ENCODE assay signal across 19 cellular contexts in genomic region chr19:13042443-13043130, GRCh38. TPM values are rescaled to one million over a fixed set of nuclear protein-coding genes. Genes with fewer than 3 reads are reported as not detected.
DNase-seq lines count a peak whose midpoint lies in the region; ATAC-seq and TF ChIP-seq lines count a peak whose summit lies in the region.
"Had no signal": no experiment of that assay in that cellular context is flagged by ENCODE, and none has a peak within 500 bp of the region (broad histone marks: within the 10 kb centered on the region; RNA-seq: fewer than 3 reads in every experiment).

No MANE protein-coding gene starts in this region.

- H3K4me1 Mint-ChIP-seq in activated naive CD8-positive, alpha-beta T cell treated with anti-CD3 and anti-CD28 coated beads for 36 hours, result peaks cover 29% of the 10 kb centered on the region
- H3K4me1 Mint-ChIP-seq: neural crest cell had no signal

- H3K27ac ChIP-seq in left ventricle myocardium inferior (replicated peaks) (peak overlapping the region; percentile 23), ascending aorta (peak overlapping the region; percentile 95 to 97), tibial artery (peak overlapping the region; percentile 88 to 99)
- H3K27ac ChIP-seq: cardiac muscle cell had no signal

- H3K9me3 ChIP-seq in left ventricle myocardium inferior (replicated peaks) (no peaks in the 10 kb centered on the region), ascending aorta (no peaks in the 10 kb centered on the region), tibial artery (no peaks in the 10 kb centered on the region)
- H3K9me3 ChIP-seq: heart left ventricle had no signal

- TF ChIP-seq CTCF in left ventricle myocardium inferior (IDR thresholded peaks at IDR 0.05; ENCODE audit: borderline replicate concordance) (no peak), ascending aorta (IDR thresholded peaks at IDR 0.05) (no peak), fibroblast of the aortic adventitia (IDR thresholded peaks at IDR 0.05; ENCODE audit: insufficient read depth, low read length) (no peak), tibial artery (IDR thresholded peaks at IDR 0.05) (no peak)

- intact Hi-C loops in left ventricle myocardium inferior (cut with micrococcal nuclease) (no loop called here), Right ventricle myocardium inferior (cut with DNase I) (no loop called here), ascending aorta (cut with DNase I) (no loop called here), tibial artery (cut with DNase I; ENCODE audit: low total_unique reads) (no loop called here)

- no peaks in the 10 kb centered on the region for H3K27me3 Mint-ChIP-seq in activated naive CD8-positive, alpha-beta T cell treated with anti-CD3 and anti-CD28 coated beads for 36 hours

- no peak overlapping the region for H3K4me3 ChIP-seq in left ventricle myocardium inferior
- no peak overlapping the region for H3K4me3 ChIP-seq in ascending aorta
- no peak overlapping the region for H3K4me3 ChIP-seq in fibroblast of the aortic adventitia (ENCODE audit: low read depth, low read length)
- H3K4me3 ChIP-seq in tibial artery, result no peak overlapping the region
- H3K4me3 ChIP-seq: cardiac muscle cell, GM12878, heart left ventricle had no signal

- H3K36me3 ChIP-seq in left ventricle myocardium inferior, result no peaks in the 10 kb centered on the region
- no peaks in the 10 kb centered on the region for H3K36me3 ChIP-seq in ascending aorta
- no peaks in the 10 kb centered on the region for H3K36me3 ChIP-seq in tibial artery
- H3K36me3 ChIP-seq: cardiac muscle cell had no signal

- no peak overlapping the region for H3K4me3 Mint-ChIP-seq in activated naive CD8-positive, alpha-beta T cell treated with anti-CD3 and anti-CD28 coated beads for 36 hours
- H3K4me3 Mint-ChIP-seq: mesothelial cell of epicardium, neural crest cell had no signal

- H3K27ac Mint-ChIP-seq in activated naive CD8-positive, alpha-beta T cell treated with anti-CD3 and anti-CD28 coated beads for 36 hours, result no peak overlapping the region
- H3K27ac Mint-ChIP-seq: mesothelial cell of epicardium had no signal

- H3K27me3 ChIP-seq in left ventricle myocardium inferior (ENCODE audit: low read depth) (no peaks in the 10 kb centered on the region), ascending aorta (no peaks in the 10 kb centered on the region), tibial artery (no peaks in the 10 kb centered on the region)
- H3K27me3 ChIP-seq: heart left ventricle had no signal

- no peaks in the 10 kb centered on the region for H3K36me3 Mint-ChIP-seq in activated naive CD8-positive, alpha-beta T cell treated with anti-CD3 and anti-CD28 coated beads for 36 hours

- ATAC-seq in Right ventricle myocardium inferior (no peak), SK-N-SH treated with all-trans-retinoic acid at 6 μM for 48 hours (no peak)
- ATAC-seq: GM12878 had no signal

- peaks cover 100% of the 10 kb centered on the region for H3K4me1 ChIP-seq in left ventricle myocardium inferior
- H3K4me1 ChIP-seq in ascending aorta, result peaks cover 35 to 89% of the 10 kb centered on the region in 2 donors
- H3K4me1 ChIP-seq in tibial artery, result peaks cover 4 to 99% (median 94%) of the 10 kb centered on the region in 4 donors

- H3K9me3 Mint-ChIP-seq in activated naive CD8-positive, alpha-beta T cell treated with anti-CD3 and anti-CD28 coated beads for 36 hours, result no peaks in the 10 kb centered on the region
- H3K9me3 Mint-ChIP-seq: mesothelial cell of epicardium, neural crest cell had no signal

- no peak for DNase-seq in left ventricle myocardium inferior
- DNase-seq in Right ventricle myocardium inferior (ENCODE audit: missing footprints), result no peak
- no peak for DNase-seq in ascending aorta (ENCODE audit: low spot score in 2 of 2)
- DNase-seq in fibroblast of the aortic adventitia (ENCODE audit: low read depth), result peak; percentile 82
- DNase-seq in tibial artery, result no peak
- no peak for DNase-seq in activated naive CD8-positive, alpha-beta T cell treated with anti-CD3 and anti-CD28 coated beads for 36 hours
- no peak for DNase-seq in kidney glomerular epithelial cell (lab: John Stamatoyannopoulos, UW)
- DNase-seq: activated CD4-positive, alpha-beta T cell treated with anti-CD3 and anti-CD28 coated beads, Interleukin-2, amount 50 U/mL, for 1 hour; activated naive CD4-positive, alpha-beta T cell treated with anti-CD3 and anti-CD28 coated beads, Interleukin-2, amount 50 U/mL, for 16 hours; COR-L47; GOT3; heart left ventricle; NCI-H1436; NCI-H526 treated with DMSO at 0.1 percent for 48 hours had no signal

TF ChIP-seq in SK-N-SH treated with all-trans-retinoic acid at 6 μM for 48 hours, 23 proteins besides CTCF, POLR2A, EP300 and RAD21 (continues in another document):
- TF ChIP-seq, protein P1, sequence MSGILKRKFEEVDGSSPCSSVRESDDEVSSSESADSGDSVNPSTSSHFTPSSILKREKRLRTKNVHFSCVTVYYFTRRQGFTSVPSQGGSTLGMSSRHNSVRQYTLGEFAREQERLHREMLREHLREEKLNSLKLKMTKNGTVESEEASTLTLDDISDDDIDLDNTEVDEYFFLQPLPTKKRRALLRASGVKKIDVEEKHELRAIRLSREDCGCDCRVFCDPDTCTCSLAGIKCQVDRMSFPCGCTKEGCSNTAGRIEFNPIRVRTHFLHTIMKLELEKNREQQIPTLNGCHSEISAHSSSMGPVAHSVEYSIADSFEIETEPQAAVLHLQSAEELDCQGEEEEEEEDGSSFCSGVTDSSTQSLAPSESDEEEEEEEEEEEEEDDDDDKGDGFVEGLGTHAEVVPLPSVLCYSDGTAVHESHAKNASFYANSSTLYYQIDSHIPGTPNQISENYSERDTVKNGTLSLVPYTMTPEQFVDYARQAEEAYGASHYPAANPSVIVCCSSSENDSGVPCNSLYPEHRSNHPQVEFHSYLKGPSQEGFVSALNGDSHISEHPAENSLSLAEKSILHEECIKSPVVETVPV (CRISPR knock-in tag; IDR thresholded peaks at IDR 0.05), result no peak
- no peak for TF ChIP-seq OSR1 (CRISPR knock-in tag; IDR thresholded peaks at IDR 0.05)
- no peak for TF ChIP-seq CREB5 (CRISPR knock-in tag; IDR thresholded peaks at IDR 0.05; ENCODE audit: low read depth)
- TF ChIP-seq ZC3H10 (CRISPR knock-in tag; IDR thresholded peaks at IDR 0.05), result no peak
- TF ChIP-seq, protein P2, sequence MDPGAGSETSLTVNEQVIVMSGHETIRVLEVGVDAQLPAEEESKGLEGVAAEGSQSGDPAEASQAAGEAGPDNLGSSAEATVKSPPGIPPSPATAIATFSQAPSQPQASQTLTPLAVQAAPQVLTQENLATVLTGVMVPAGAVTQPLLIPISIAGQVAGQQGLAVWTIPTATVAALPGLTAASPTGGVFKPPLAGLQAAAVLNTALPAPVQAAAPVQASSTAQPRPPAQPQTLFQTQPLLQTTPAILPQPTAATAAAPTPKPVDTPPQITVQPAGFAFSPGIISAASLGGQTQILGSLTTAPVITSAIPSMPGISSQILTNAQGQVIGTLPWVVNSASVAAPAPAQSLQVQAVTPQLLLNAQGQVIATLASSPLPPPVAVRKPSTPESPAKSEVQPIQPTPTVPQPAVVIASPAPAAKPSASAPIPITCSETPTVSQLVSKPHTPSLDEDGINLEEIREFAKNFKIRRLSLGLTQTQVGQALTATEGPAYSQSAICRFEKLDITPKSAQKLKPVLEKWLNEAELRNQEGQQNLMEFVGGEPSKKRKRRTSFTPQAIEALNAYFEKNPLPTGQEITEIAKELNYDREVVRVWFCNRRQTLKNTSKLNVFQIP (CRISPR knock-in tag; IDR thresholded peaks at IDR 0.05; ENCODE audit: borderline replicate concordance, low read depth), result no peak
- TF ChIP-seq SNAI2 (CRISPR knock-in tag; IDR thresholded peaks at IDR 0.05), result no peak
- TF ChIP-seq TSHZ2 (CRISPR knock-in tag; IDR thresholded peaks at IDR 0.05), result no peak
- TF ChIP-seq ZNF565 (CRISPR knock-in tag; conservative IDR thresholded peaks at IDR 0.05; ENCODE audit: low read depth), result no peak
- TF ChIP-seq ZNF70 (CRISPR knock-in tag; IDR thresholded peaks at IDR 0.05), result no peak
- TF ChIP-seq PPARA (CRISPR knock-in tag; IDR thresholded peaks at IDR 0.05; ENCODE audit: borderline replicate concordance), result no peak
- no peak for TF ChIP-seq ARNTL (CRISPR knock-in tag; IDR thresholded peaks at IDR 0.05; ENCODE audit: borderline replicate concordance, low read depth)

RNA-seq across cellular contexts. Expression of gene NFIX, which starts 47.3 kb away (rescaled TPM):
- total RNA-seq in left ventricle myocardium inferior (118 TPM), Right ventricle myocardium inferior (159 TPM), ascending aorta (76.5 TPM), fibroblast of the aortic adventitia (ENCODE audit: low replicate concordance) (68.0 and 160 TPM in 2 replicates)
- total RNA-seq in activated naive CD8-positive, alpha-beta T cell treated with anti-CD3 and anti-CD28 coated beads for 36 hours, result 1 to 10 TPM; 6.3 to 8.7 TPM
- total RNA-seq: cardiac muscle cell had no signal

Comparison
In these comparisons a context has a peak if more than half of its experiments do, and no peak if none do; other contexts are left out.
1. H3K27ac ChIP-seq: peak in every context shown above with its lines; median percentile 96 in ascending aorta; 94 in tibial artery; 23 in left ventricle myocardium inferior.